In the genomic region with DNA sequence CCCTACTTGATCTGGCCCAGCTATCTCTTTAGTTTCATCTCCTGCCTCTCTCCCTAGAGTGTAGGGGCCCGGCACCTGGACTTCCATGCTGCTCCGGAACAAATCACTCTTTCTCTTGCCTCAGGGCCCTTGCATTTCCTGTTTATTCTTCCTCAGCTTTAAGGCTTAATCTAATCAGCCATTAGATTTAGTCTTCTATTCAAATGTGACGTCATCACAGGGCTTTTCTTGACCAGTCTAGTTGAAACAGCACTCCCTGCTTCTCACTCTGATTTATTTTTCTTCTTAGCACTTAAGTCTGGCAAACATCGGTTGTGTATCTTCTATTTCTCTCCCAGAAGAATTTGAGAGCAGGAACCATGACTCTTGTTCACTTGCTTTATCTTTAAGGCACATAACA, we compare ENCODE assay signal across 2 cellular contexts.
TF ChIP-seq lines count a peak whose summit lies in the region.

No MANE protein-coding gene starts in this region.

TF ChIP-seq in HepG2, 621 proteins besides CTCF, POLR2A, EP300 and RAD21:
- TF ChIP-seq CENPX (CRISPR knock-in tag; IDR thresholded peaks at IDR 0.05) (no peak), CREB1 (IDR thresholded peaks at IDR 0.05) (peak; percentile 97), CREB1 (CRISPR knock-in tag; IDR thresholded peaks at IDR 0.05) (no peak), ATF7 (IDR thresholded peaks at IDR 0.05) (peak; percentile 94), ATF7 (CRISPR knock-in tag; IDR thresholded peaks at IDR 0.05) (no peak)

TF ChIP-seq in GM12878, 131 proteins besides CTCF, POLR2A, EP300 and RAD21:
- no peak for TF ChIP-seq SKIL (IDR thresholded peaks at IDR 0.05; ENCODE audit: low read depth, poor library complexity, severe bottlenecking)
- 0 out of 2 replicates have a peak, but pooled peaks have one; percentile 29 for TF ChIP-seq ATF7 (IDR thresholded peaks at IDR 0.05; ENCODE audit: low read depth)
